ENCODE assay signal across 8 cellular contexts in genomic region chr10:37857287-37858211, GRCh38.
A peak's percentile ranks its signal among the peaks of the same experiment; 100 is the strongest.
DNase-seq lines count a peak whose midpoint lies in the region; ATAC-seq and TF ChIP-seq lines count a peak whose summit lies in the region.

TSS of gene ZNF248 (minus strand) at chr10:37857610. CDS start at chr10:37856310, 1,300 bp downstream.

- peak within 1 kb of the TSS; percentile 98 for H3K4me3 ChIP-seq in OCI-LY3 (ENCODE audit: low read length)
- peak within 1 kb of the TSS; percentile 91 for H3K4me3 ChIP-seq in epithelial cell of esophagus (ENCODE audit: low read length)
- H3K4me3 ChIP-seq in mucosa of stomach (ENCODE audit: low read length) = peak within 1 kb of the TSS; percentile 85

- peaks cover 36% of the 10 kb centered on the region for H3K4me1 ChIP-seq in OCI-LY3 (ENCODE audit: low read length)
- H3K4me1 ChIP-seq in mucosa of stomach (ENCODE audit: control insufficient read depth, insufficient read depth, low read length) = peaks cover 4% of the 10 kb centered on the region

- no peaks in the 10 kb centered on the region for H4K20me1 ChIP-seq in OCI-LY3 (ENCODE audit: insufficient read depth, low read length)

- H3K9me3 ChIP-seq in OCI-LY3 (ENCODE audit: insufficient read depth, low read length) = peaks cover 6% of the 10 kb centered on the region
- H3K9me3 ChIP-seq in mucosa of stomach (ENCODE audit: control insufficient read depth, low read length) = no peaks in the 10 kb centered on the region

- peak; percentile 74 for DNase-seq in DMS 273 treated with DMSO at 0.1 percent for 48 hours (lab: John Stamatoyannopoulos, UW)
- DNase-seq in HuH-7.5 (ENCODE audit: low spot score) = peak; percentile 80
- peak; percentile 90 for DNase-seq in activated T-cell treated with anti-CD3 and anti-CD28 coated beads for 4 hours
- DNase-seq in epithelial cell of esophagus (ENCODE audit: low read depth) = peak; percentile 96
- DNase-seq in stimulated activated CD8-positive, alpha-beta memory T cell treated with anti-CD3 and anti-CD28 coated beads, Interleukin-7, amount 100 ng/mL, for 4 hours (ENCODE audit: low read depth in 2 of 2) = peak; percentile 89 to 91

- peak; percentile 96 for ATAC-seq in GM21528 (IDR thresholded peaks at IDR 0.05; ENCODE audit: low FRiP score, unreplicated experiment)

- H3K4me2 ChIP-seq in OCI-LY3 (ENCODE audit: low read length) = peak within 1 kb of the TSS; percentile 97

- peak within 1 kb of the TSS; percentile 97 for H3K9ac ChIP-seq in OCI-LY3 (ENCODE audit: low read length)
- H3K9ac ChIP-seq in mucosa of stomach (ENCODE audit: low read length) = peak within 1 kb of the TSS; percentile 99

- peak within 1 kb of the TSS; percentile 88; the same call in 1 of the 2 replicates for H2AFZ ChIP-seq in OCI-LY3 (ENCODE audit: low read depth, low read length)

- no peaks in the 10 kb centered on the region for H3K27me3 ChIP-seq in OCI-LY3 (ENCODE audit: low read depth, low read length)
- H3K27me3 ChIP-seq in mucosa of stomach (ENCODE audit: control insufficient read depth, insufficient read depth, low read length) = no peaks in the 10 kb centered on the region

- H3K79me2 ChIP-seq in OCI-LY3 (ENCODE audit: low read length) = peaks cover 20% of the 10 kb centered on the region

- H3K27ac ChIP-seq in OCI-LY3 (ENCODE audit: low read length) = peak within 1 kb of the TSS; percentile 74

- TF ChIP-seq CTCF in OCI-LY3 (IDR thresholded peaks at IDR 0.05; ENCODE audit: low read depth, low read length) (no peak), epithelial cell of esophagus (IDR thresholded peaks at IDR 0.05; ENCODE audit: insufficient read depth, low read depth, low read length, missing control alignments) (peak; percentile 3)

- peaks cover 20% of the 10 kb centered on the region for H3K36me3 ChIP-seq in OCI-LY3 (replicated peaks; ENCODE audit: low read depth, low read length)
- H3K36me3 ChIP-seq in mucosa of stomach (ENCODE audit: control insufficient read depth, insufficient read depth, low read length) = no peaks in the 10 kb centered on the region

Comparison
In these comparisons a context has a peak if more than half of its experiments do, and no peak if none do; other contexts are left out.
1. Peak in every context shown above with its lines: DNase-seq, ATAC-seq, H3K4me3 ChIP-seq and H3K27ac ChIP-seq.